ENCODE assay signal across 8 cellular contexts in genomic region chr7:42237162-42237821, GRCh38. TPM values are rescaled to one million over a fixed set of nuclear protein-coding genes. Genes with fewer than 3 reads are reported as not detected.
DNase-seq lines count a peak whose midpoint lies in the region; ATAC-seq and TF ChIP-seq lines count a peak whose summit lies in the region.

TSS of gene GLI3 (minus strand) at chr7:42237209. CDS start at chr7:42223253, 13,956 bp downstream.

- peak within 1 kb of the TSS; percentile 85 for H3K9ac ChIP-seq in smooth muscle cell (ENCODE audit: low read depth)

- no peaks in the 10 kb centered on the region for H3K27me3 ChIP-seq in AG04450 (ENCODE audit: control insufficient read depth, insufficient read depth, low read length)
- H3K27me3 ChIP-seq in Peyer's patch, result no peaks in the 10 kb centered on the region
- H3K27me3 ChIP-seq in kidney epithelial cell (ENCODE audit: control insufficient read depth, insufficient read depth, low read length), result no peaks in the 10 kb centered on the region
- H3K27me3 ChIP-seq in smooth muscle cell (ENCODE audit: low read depth), result no peaks in the 10 kb centered on the region

- peak within 1 kb of the TSS; percentile 95 for H3K4me2 ChIP-seq in smooth muscle cell

- peaks cover 27% of the 10 kb centered on the region for H3K79me2 ChIP-seq in smooth muscle cell (ENCODE audit: low read depth)

- H3K4me1 ChIP-seq in Peyer's patch (no peaks in the 10 kb centered on the region), smooth muscle cell (ENCODE audit: low read depth) (peaks cover 43% of the 10 kb centered on the region)

- H3K4me3 ChIP-seq in AG04450 (ENCODE audit: low read depth, low read length) (peak within 1 kb of the TSS; percentile 87), Peyer's patch (peak within 1 kb of the TSS; percentile 32 to 65 (median 52)), choroid plexus epithelial cell (ENCODE audit: low read depth, low read length) (peak within 1 kb of the TSS; percentile 82), kidney epithelial cell (ENCODE audit: low read depth, low read length) (peak within 1 kb of the TSS; percentile 89), smooth muscle cell (peak within 1 kb of the TSS; percentile 93)

- TF ChIP-seq CTCF in AG04450 (IDR thresholded peaks at IDR 0.05; ENCODE audit: low read depth, low read length) (peak; percentile 35; the same call in 1 of the 2 replicates), GM13976 (IDR thresholded peaks at IDR 0.05; ENCODE audit: borderline replicate concordance, control extremely low read depth, extremely low read depth, insufficient read depth, missing control alignments) (no peak), Peyer's patch (IDR thresholded peaks at IDR 0.05) (no peak), choroid plexus epithelial cell (conservative IDR thresholded peaks at IDR 0.05; ENCODE audit: low read depth, low read length) (no peak), kidney epithelial cell (IDR thresholded peaks at IDR 0.05; ENCODE audit: insufficient read depth, low read length, poor library complexity, severe bottlenecking) (peak; percentile 39), smooth muscle cell (IDR thresholded peaks at IDR 0.05; ENCODE audit: borderline replicate concordance, insufficient read depth, poor library complexity, severe bottlenecking) (peak; percentile 11)

- H3K27ac ChIP-seq in AG04450 (ENCODE audit: low read depth, low read length) (peak within 1 kb of the TSS; percentile 94), Peyer's patch (peak within 1 kb of the TSS; percentile 63 to 92 (median 76)), smooth muscle cell (ENCODE audit: low read depth) (peak within 1 kb of the TSS; percentile 85)

- POLR2A ChIA-PET in AG04450 (lab: Yijun Ruan, JAX), result interaction anchor here (0.6 kb wide), 3 partner anchors 26 to 257 kb away, joined by 3 to 6 read pairs (median 5); no protein-coding TSS in a partner anchor

- in situ Hi-C loops in GM13976 (cut with MboI; ENCODE audit: low sequenced_read_pairs, unreplicated experiment), result no loop called here

- CTCF ChIA-PET in AG04450 (lab: Charles Lee), result no interaction called here

- no peak for TF ChIP-seq POLR2A in Peyer's patch (IDR thresholded peaks at IDR 0.05)

- peaks cover 17% of the 10 kb centered on the region for H3F3A ChIP-seq in smooth muscle cell (ENCODE audit: low read depth)

- DNase-seq in AG04450 (ENCODE audit: low read depth, low spot score) (peak; percentile 77), GM13976 (ENCODE audit: low spot score) (peak; percentile 80), Peyer's patch (peak; percentile 20 to 80 (median 61)), choroid plexus epithelial cell (ENCODE audit: low read depth) (peak; percentile 95), kidney epithelial cell (ENCODE audit: low read depth) (peak; percentile 56), smooth muscle cell (lab: John Stamatoyannopoulos, UW; ENCODE audit: unreplicated experiment) (peak; percentile 83), NCI-H446 treated with DMSO at 0.1 percent for 48 hours (lab: John Stamatoyannopoulos, UW) (no peak)

- H3K36me3 ChIP-seq in Peyer's patch, result no peaks in the 10 kb centered on the region
- H3K36me3 ChIP-seq in kidney epithelial cell (ENCODE audit: control insufficient read depth, insufficient read depth, low read length), result no peaks in the 10 kb centered on the region
- H3K36me3 ChIP-seq in smooth muscle cell (ENCODE audit: low read depth), result no peaks in the 10 kb centered on the region

- H4K20me1 ChIP-seq in smooth muscle cell (ENCODE audit: low read depth), result peaks cover 27% of the 10 kb centered on the region

- H2AFZ ChIP-seq in smooth muscle cell (ENCODE audit: low read depth), result peak within 1 kb of the TSS; percentile 79

- ATAC-seq in HG02981 (IDR thresholded peaks at IDR 0.05; ENCODE audit: unreplicated experiment), result peak; percentile 67

- H3K9me3 ChIP-seq in AG04450 (ENCODE audit: control insufficient read depth, insufficient read depth, low read length) (no peaks in the 10 kb centered on the region; the same call in 1 of the 2 replicates), Peyer's patch (no peaks in the 10 kb centered on the region), smooth muscle cell (replicated peaks; ENCODE audit: low read depth) (no peaks in the 10 kb centered on the region)

- WGBS in smooth muscle cell (ENCODE audit: low lambda C conversion rate), result 0% methylated on average over 9 of the region's 58 CpGs

RNA-seq across cellular contexts. Expression of gene GLI3, which starts in this region (rescaled TPM):
- polyA plus RNA-seq in AG04450 (2011; rRNA removed) (6.0 and 7.2 TPM in 2 replicates), smooth muscle cell (68.2 and 70.4 TPM in 2 replicates)
- polyA minus RNA-seq in AG04450 (2011; rRNA and poly(A)+ RNA removed), result 16.7 and 17.4 TPM in 2 replicates
- total RNA-seq in Peyer's patch (10 to 100 TPM in 1 of 4 donors, 1 to 10 TPM in 2, under 1 TPM in 1; 0.53 to 30.5 (median 3.1) TPM), kidney epithelial cell (6.2 and 7.3 TPM in 2 replicates), smooth muscle cell (31.1 and 31.2 TPM in 2 replicates)

Comparison
In these comparisons a context has a peak if more than half of its experiments do, and no peak if none do; other contexts are left out.
1. CTCF ChIP-seq: peak in AG04450 (single experiment), kidney epithelial cell (single experiment) and smooth muscle cell (single experiment); none in GM13976 (single experiment), Peyer's patch (0 of 6) and choroid plexus epithelial cell (single experiment).
2. Peak in every context shown above with its lines, with median percentiles within 50 percentile points of each other: H3K27ac ChIP-seq and H3K4me3 ChIP-seq.